ENCODE assay signal across 11 cellular contexts in the genomic region with DNA sequence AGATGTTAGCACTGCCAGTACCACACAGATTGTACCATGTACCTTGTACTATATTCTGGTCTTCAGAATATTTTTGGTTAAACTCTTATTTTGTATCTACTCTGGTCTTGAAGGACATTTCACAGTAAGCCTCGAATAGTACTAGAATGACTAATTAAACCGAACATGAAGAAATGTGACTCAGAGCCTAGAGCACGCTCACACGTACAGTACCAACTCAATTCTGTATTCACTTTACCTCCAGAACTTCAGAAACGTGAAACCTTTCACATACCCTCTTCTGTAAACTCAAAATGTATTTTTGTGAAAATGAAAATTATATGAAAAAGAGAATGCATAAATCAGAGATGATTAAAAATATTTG.
DNase-seq lines count a peak whose midpoint lies in the region; ATAC-seq and TF ChIP-seq lines count a peak whose summit lies in the region.
"Had no signal": no experiment of that assay in that cellular context is flagged by ENCODE, and none has a peak within 500 bp of the region (broad histone marks: within the 10 kb centered on the region; RNA-seq: fewer than 3 reads in every experiment).

No MANE protein-coding gene starts in this region.

- H3K27me3 ChIP-seq in BJ (ENCODE audit: control insufficient read depth, insufficient read depth, low read length) (no peaks in the 10 kb centered on the region), Loucy (ENCODE audit: insufficient read depth, low read length, poor library complexity, severe bottlenecking) (no peaks in the 10 kb centered on the region), mammary epithelial cell (ENCODE audit: insufficient read depth, low read length) (no peaks in the 10 kb centered on the region)

- ATAC-seq in HG03354 (IDR thresholded peaks at IDR 0.05; ENCODE audit: poor library complexity, severe bottlenecking, unreplicated experiment): no peak

- no peaks in the 10 kb centered on the region for H3K9me3 Mint-ChIP-seq in nephron progenitor cell
- H3K9me3 Mint-ChIP-seq: naive B cell had no signal

- no peak overlapping the region for H3K4me3 Mint-ChIP-seq in nephron progenitor cell
- H3K4me3 Mint-ChIP-seq: naive B cell had no signal

- POLR2A ChIA-PET in BJ (lab: Charles Lee): no interaction called here

- H3K4me1 Mint-ChIP-seq in nephron progenitor cell: peaks cover 35% of the 10 kb centered on the region

- H3F3A ChIP-seq in Loucy (ENCODE audit: low read depth): no peaks in the 10 kb centered on the region

- peak overlapping the region; percentile 48 for H3K27ac Mint-ChIP-seq in nephron progenitor cell
- H3K27ac Mint-ChIP-seq: naive B cell had no signal

- in situ Hi-C loops in mammary epithelial cell (cut with MboI; ENCODE audit: low sequenced_read_pairs in 2 of 2): no loop called here

- no peaks in the 10 kb centered on the region for H3K9me2 ChIP-seq in Loucy (replicated peaks; ENCODE audit: low read depth, low read length)

- TF ChIP-seq CTCF in BJ (IDR thresholded peaks at IDR 0.05; ENCODE audit: insufficient read depth, low read depth, low read length) (no peak), Loucy (conservative IDR thresholded peaks at IDR 0.05; ENCODE audit: low read length) (no peak), mammary epithelial cell (conservative IDR thresholded peaks at IDR 0.05 in 1 of 2, IDR thresholded peaks at IDR 0.05 in 1 of 2; ENCODE audit: extremely low read depth in 1 of 2, insufficient read depth in 1 of 2, low read depth in 1 of 2, low read length in 2 of 2) (no peak), nephron progenitor cell (IDR thresholded peaks at IDR 0.05) (no peak)

- DNase-seq in BJ (ENCODE audit: low read depth) (peak; percentile 18), mammary epithelial cell (peak; percentile 58), nephron progenitor cell (no peak), NOMO-1 (lab: John Stamatoyannopoulos, UW; ENCODE audit: unreplicated experiment in 2 of 2) (no peak), SIG-M5 (lab: John Stamatoyannopoulos, UW) (no peak), activated gamma-delta T cell treated with Interleukin-2 at 50 U/mL for 16 hours (no peak)
- DNase-seq: effector CD4-positive, alpha-beta T cell; naive B cell; NCI-H1694 had no signal

- 27% methylated on average over 5 of the region's 5 CpGs for WGBS in mammary epithelial cell (ENCODE audit: low coverage, missing lambda C conversion rate)

- H3K9ac ChIP-seq in Loucy (ENCODE audit: low read depth, low read length, poor library complexity, severe bottlenecking) (peak overlapping the region; percentile 24), mammary epithelial cell (ENCODE audit: insufficient read depth, low read length) (no peak overlapping the region)

- no peaks in the 10 kb centered on the region for H3K36me3 Mint-ChIP-seq in nephron progenitor cell (ENCODE audit: low read depth)
- H3K36me3 Mint-ChIP-seq: naive B cell had no signal

- H2AFZ ChIP-seq in Loucy (ENCODE audit: low read length): no peak overlapping the region
- no peak overlapping the region for H2AFZ ChIP-seq in mammary epithelial cell (ENCODE audit: low read depth, low read length)

- H3K4me2 ChIP-seq in Loucy (ENCODE audit: low read depth, low read length, poor library complexity, severe bottlenecking): no peak overlapping the region
- H3K4me2 ChIP-seq in mammary epithelial cell (ENCODE audit: insufficient read depth, low read depth, low read length): no peak overlapping the region

- H3K9me3 ChIP-seq in Loucy (ENCODE audit: insufficient read depth, low read depth, low read length): no peaks in the 10 kb centered on the region
- H3K9me3 ChIP-seq in mammary epithelial cell (replicated peaks; ENCODE audit: insufficient read depth, low read length): no peaks in the 10 kb centered on the region

- intact Hi-C loops in mammary epithelial cell (cut with micrococcal nuclease): no loop called here

- H3K79me2 ChIP-seq in Loucy (ENCODE audit: insufficient read depth, low read length) (no peaks in the 10 kb centered on the region; the same call in 1 of the 2 replicates), mammary epithelial cell (ENCODE audit: insufficient read depth, low read length) (no peaks in the 10 kb centered on the region)

- no TSS peak for BruUV-seq in mammary epithelial cell (replicated peaks; lab: Mats Ljungman, UMichigan)

- H4K20me1 ChIP-seq in Loucy (ENCODE audit: insufficient read depth, low read length, poor library complexity, severe bottlenecking) (no peaks in the 10 kb centered on the region), mammary epithelial cell (ENCODE audit: insufficient read depth, low read length) (no peaks in the 10 kb centered on the region)

- CTCF ChIA-PET in BJ (lab: Yijun Ruan, JAX): interaction anchor here (1.1 to 1.7 kb wide), 2 partner anchors 26 to 51 kb away, joined by 3 to 5 read pairs; no protein-coding TSS in a partner anchor
- CTCF ChIA-PET in mammary epithelial cell (lab: Charles Lee; ENCODE audit: low non-redundant PET): no interaction called here

- dilution Hi-C loops in mammary epithelial cell (cut with HindIII; ENCODE audit: low sequenced_read_pairs): no loop called here

- H3K27ac ChIP-seq in mammary epithelial cell (ENCODE audit: insufficient read depth, low read depth, low read length): no peak overlapping the region

- no peaks in the 10 kb centered on the region for H3K36me3 ChIP-seq in BJ (ENCODE audit: control insufficient read depth, insufficient read depth, low read length)
- peaks cover 18% of the 10 kb centered on the region; the same call in 1 of the 2 replicates for H3K36me3 ChIP-seq in Loucy (ENCODE audit: insufficient read depth, low read length)
- no peaks in the 10 kb centered on the region for H3K36me3 ChIP-seq in mammary epithelial cell (ENCODE audit: insufficient read depth, low read length)

- H3K27me3 Mint-ChIP-seq in nephron progenitor cell (ENCODE audit: low read depth, poor library complexity): no peaks in the 10 kb centered on the region
- H3K27me3 Mint-ChIP-seq: naive B cell had no signal

- H3K4me3 ChIP-seq in BJ (ENCODE audit: low read depth, low read length) (no peak overlapping the region), Loucy (ENCODE audit: low read length, poor library complexity, severe bottlenecking) (no peak overlapping the region), mammary epithelial cell (replicated peaks in 1 of 3; ENCODE audit: insufficient read depth in 1 of 3, low read depth in 2 of 3, low read length in 3 of 3) (no peak overlapping the region)

- H3K4me1 ChIP-seq in Loucy (ENCODE audit: insufficient read depth, low read length, poor library complexity, severe bottlenecking) (peaks cover 24% of the 10 kb centered on the region), mammary epithelial cell (ENCODE audit: insufficient read depth, low read length) (peaks cover 9% of the 10 kb centered on the region)

Comparison
In these comparisons a context has a peak if more than half of its experiments do, and no peak if none do; other contexts are left out.
1. DNase-seq: peak in BJ (single experiment) and mammary epithelial cell (single experiment); none in nephron progenitor cell (single experiment), NOMO-1 (0 of 2), SIG-M5 (single experiment) and activated gamma-delta T cell treated with Interleukin-2 at 50 U/mL for 16 hours (single experiment).